ENCODE assay signal across 6 cellular contexts in the genomic region with DNA sequence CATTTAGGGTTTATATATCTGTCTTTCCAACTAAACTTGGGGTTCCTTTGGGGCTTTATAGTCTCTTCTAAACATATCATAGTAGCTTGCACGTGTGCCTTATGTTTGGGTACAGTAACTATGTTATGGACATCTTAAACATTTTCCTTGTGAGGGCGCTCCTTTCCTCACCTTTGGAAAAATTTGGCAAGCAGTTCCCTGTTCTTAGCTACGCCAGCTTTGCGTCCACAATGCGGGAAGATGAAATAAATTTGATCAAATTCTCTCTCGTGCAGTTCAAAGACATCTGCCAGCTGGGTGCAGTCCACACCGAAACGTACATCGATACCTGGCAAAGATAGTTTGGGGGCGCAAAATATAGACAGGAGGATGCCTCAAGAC. TPM values are rescaled to one million over a fixed set of nuclear protein-coding genes. Genes with fewer than 3 reads are reported as not detected.
DNase-seq lines count a peak whose midpoint lies in the region; ATAC-seq and TF ChIP-seq lines count a peak whose summit lies in the region.

No MANE protein-coding gene starts in this region.

- CTCF ChIA-PET in Panc1 (lab: Charles Lee): no interaction called here

- no peak for TF ChIP-seq POLR2A in uterus (IDR thresholded peaks at IDR 0.05)
- TF ChIP-seq POLR2A in erythroblast (IDR thresholded peaks at IDR 0.05; ENCODE audit: low read length): no peak

- peaks cover 9% of the 10 kb centered on the region; the same call in 1 of the 2 replicates for H3K4me1 ChIP-seq in Panc1 (ENCODE audit: control insufficient read depth, insufficient read depth, low read length)
- no peaks in the 10 kb centered on the region for H3K4me1 ChIP-seq in hepatocyte (ENCODE audit: insufficient read depth)
- peaks cover 0 to 6% of the 10 kb centered on the region in 2 donors for H3K4me1 ChIP-seq in uterus

- no peaks in the 10 kb centered on the region for H4K20me1 ChIP-seq in hepatocyte (ENCODE audit: insufficient read depth, poor library complexity, severe bottlenecking)

- H3K27ac ChIP-seq in Panc1 (ENCODE audit: low read length) (peak overlapping the region; percentile 92), hepatocyte (peak overlapping the region; percentile 97), uterus (peak overlapping the region; percentile 96)

- H3K4me3 ChIP-seq in Panc1 (ENCODE audit: low read depth in 2 of 2, low read length in 2 of 2): peak overlapping the region; percentile 80 to 90
- peak overlapping the region; percentile 31 for H3K4me3 ChIP-seq in hepatocyte
- peak overlapping the region; percentile 59 to 76 for H3K4me3 ChIP-seq in uterus

- TF ChIP-seq CTCF in Panc1 (IDR thresholded peaks at IDR 0.05) (no peak), hepatocyte (IDR thresholded peaks at IDR 0.05; ENCODE audit: poor library complexity) (peak; percentile 15), uterus (IDR thresholded peaks at IDR 0.05) (no peak)

- peak overlapping the region; percentile 81 for H2AFZ ChIP-seq in hepatocyte

- intact Hi-C loops in Right ventricle myocardium superior (cut with DNase I): loop anchor here (5.0 to 10.0 kb wide), 3 partner anchors 49 to 206 kb away; a partner anchor contains a TSS
- intact Hi-C loops in left ventricle myocardium superior (cut with micrococcal nuclease): loop anchor here (10.0 kb wide), 2 partner anchors 46 to 106 kb away; no protein-coding TSS in a partner anchor
- intact Hi-C loops in Panc1 (cut with micrococcal nuclease; ENCODE audit: unreplicated experiment): loop anchor here (10.0 kb wide), 1 partner anchor 106 kb away; no protein-coding TSS in a partner anchor
- intact Hi-C loops in uterus (cut with DNase I; ENCODE audit: low total_unique reads): loop anchor here (10.0 kb wide), 2 partner anchors 56 to 206 kb away; a partner anchor contains a TSS

- no peaks in the 10 kb centered on the region for H3K9me3 ChIP-seq in Panc1 (ENCODE audit: control insufficient read depth, insufficient read depth, low read depth, low read length)
- no peaks in the 10 kb centered on the region for H3K9me3 ChIP-seq in hepatocyte (ENCODE audit: low read depth)
- no peaks in the 10 kb centered on the region for H3K9me3 ChIP-seq in uterus

- no peaks in the 10 kb centered on the region for H3K9me2 ChIP-seq in hepatocyte (replicated peaks; ENCODE audit: insufficient read depth)

- peak overlapping the region; percentile 78 for H3K4me2 ChIP-seq in hepatocyte

- H3K27me3 ChIP-seq in Panc1 (ENCODE audit: control insufficient read depth, insufficient read depth, low read length): no peaks in the 10 kb centered on the region
- H3K27me3 ChIP-seq in hepatocyte: no peaks in the 10 kb centered on the region
- H3K27me3 ChIP-seq in uterus: no peaks in the 10 kb centered on the region

- H3K79me2 ChIP-seq in hepatocyte: no peaks in the 10 kb centered on the region

- no peak for DNase-seq in Right ventricle myocardium superior
- no peak for DNase-seq in left ventricle myocardium superior
- no peak for DNase-seq in Panc1 (ENCODE audit: low read depth, low spot score)
- DNase-seq in hepatocyte (ENCODE audit: low spot score): peak; percentile 43
- no peak for DNase-seq in uterus
- no peak for DNase-seq in erythroblast (lab: John Stamatoyannopoulos, UW)

- H3K36me3 ChIP-seq in Panc1 (ENCODE audit: control insufficient read depth, insufficient read depth, low read length): no peaks in the 10 kb centered on the region
- H3K36me3 ChIP-seq in hepatocyte (replicated peaks; ENCODE audit: insufficient read depth, low read depth): no peaks in the 10 kb centered on the region
- no peaks in the 10 kb centered on the region for H3K36me3 ChIP-seq in uterus

- BruUV-seq in Panc1 (replicated peaks; lab: Mats Ljungman, UMichigan): TSS peak; percentile 75

- WGBS in hepatocyte (ENCODE audit: low lambda C conversion rate, missing lambda C conversion rate): 1% methylated on average over 10 of the region's 10 CpGs

- in situ Hi-C loops in Panc1 (cut with HindIII; ENCODE audit: low pct_unique_long_range_greater_than_20kb, low sequenced_read_pairs): no loop called here

- ATAC-seq in Right ventricle myocardium superior (ENCODE audit: poor library complexity) (peak; percentile 1), left ventricle myocardium superior (no peak), Panc1 (peak; percentile 35)

- POLR2A ChIA-PET in Panc1 (lab: Charles Lee): interaction anchor here (0.7 kb wide), 1 partner anchor 250 kb away, joined by 3 read pairs; no protein-coding TSS in a partner anchor

RNA-seq across cellular contexts. Expression of a gene that starts 0.6 kb away (rescaled TPM):
- total RNA-seq in Right ventricle myocardium superior: 0.86 TPM
- total RNA-seq in left ventricle myocardium superior: 1.3 TPM
- 4.1 TPM for total RNA-seq in Panc1 (2021; ENCODE audit: unreplicated experiment)
- 3.6 TPM for polyA plus RNA-seq in Panc1 (2012; ENCODE audit: insufficient read length)
- 2.3 and 2.6 TPM in 2 replicates for total RNA-seq in hepatocyte
- polyA plus RNA-seq in hepatocyte: 0.64 and 2.2 TPM in 2 replicates
- total RNA-seq in uterus: 1 to 10 TPM in 3 of 4 donors, not detected in 1; 1.7 to 7.4 (median 3.3) TPM

RNA-seq across cellular contexts. Expression of a gene that starts 1.0 kb away (rescaled TPM):
- total RNA-seq in Right ventricle myocardium superior (32.4 TPM), left ventricle myocardium superior (26.1 TPM), Panc1 (2021; ENCODE audit: unreplicated experiment) (16.6 TPM), hepatocyte (21.1 and 24.6 TPM in 2 replicates), uterus (10 to 100 TPM in 1 of 4 donors, 1 to 10 TPM in 2, under 1 TPM in 1; 0.29 to 22.8 (median 4.2) TPM)
- 19.5 TPM for polyA plus RNA-seq in Panc1 (2012; ENCODE audit: insufficient read length)
- polyA plus RNA-seq in hepatocyte: 19.9 and 21.8 TPM in 2 replicates

RNA-seq across cellular contexts. Expression of a gene that starts 7.0 kb away (rescaled TPM):
- 12.4 TPM for total RNA-seq in Right ventricle myocardium superior
- 15.2 TPM for total RNA-seq in left ventricle myocardium superior
- total RNA-seq in Panc1 (2021; ENCODE audit: unreplicated experiment): 27.1 TPM
- 23.7 TPM for polyA plus RNA-seq in Panc1 (2012; ENCODE audit: insufficient read length)
- total RNA-seq in hepatocyte: 42.0 and 52.4 TPM in 2 replicates
- 22.6 and 38.7 TPM in 2 replicates for polyA plus RNA-seq in hepatocyte
- 10 to 100 TPM; 23.6 to 60.2 (median 49.4) TPM for total RNA-seq in uterus

RNA-seq across cellular contexts. Expression of a gene that starts 33.2 kb away (rescaled TPM):
- total RNA-seq in Right ventricle myocardium superior: 6,403 TPM
- total RNA-seq in left ventricle myocardium superior: 6,681 TPM
- 0.59 TPM for total RNA-seq in Panc1 (2021; ENCODE audit: unreplicated experiment)
- 0.91 TPM for polyA plus RNA-seq in Panc1 (2012; ENCODE audit: insufficient read length)
- 15.7 and 20.5 TPM in 2 replicates for total RNA-seq in hepatocyte
- polyA plus RNA-seq in hepatocyte: 64.8 and 123 TPM in 2 replicates
- total RNA-seq in uterus: 100 to 1,000 TPM in 1 of 4 donors, 10 to 100 TPM in 3; 19.9 to 179 (median 56.5) TPM

RNA-seq across cellular contexts. Expression of a gene that starts 34.2 kb away (rescaled TPM):
- total RNA-seq in Right ventricle myocardium superior: 42.4 TPM
- total RNA-seq in left ventricle myocardium superior: 37.0 TPM
- not detected for total RNA-seq in Panc1 (2021; ENCODE audit: unreplicated experiment)
- not detected for polyA plus RNA-seq in Panc1 (2012; ENCODE audit: insufficient read length)
- not detected in 2 replicates for total RNA-seq in hepatocyte
- 0.19 and 0.29 TPM in 2 replicates for polyA plus RNA-seq in hepatocyte
- 1 to 10 TPM in 1 of 4 donors, under 1 TPM in 1, not detected in 2; 0.21 to 5.2 TPM for total RNA-seq in uterus

Comparison
In these comparisons a context has a peak if more than half of its experiments do, and no peak if none do; other contexts are left out.
1. H3K4me3 ChIP-seq: peak in every context shown above with its lines; median percentile 85 in Panc1; 68 in uterus; 31 in hepatocyte.